Comparison of ENCODE assay signal across 8 cellular contexts in the genomic region with DNA sequence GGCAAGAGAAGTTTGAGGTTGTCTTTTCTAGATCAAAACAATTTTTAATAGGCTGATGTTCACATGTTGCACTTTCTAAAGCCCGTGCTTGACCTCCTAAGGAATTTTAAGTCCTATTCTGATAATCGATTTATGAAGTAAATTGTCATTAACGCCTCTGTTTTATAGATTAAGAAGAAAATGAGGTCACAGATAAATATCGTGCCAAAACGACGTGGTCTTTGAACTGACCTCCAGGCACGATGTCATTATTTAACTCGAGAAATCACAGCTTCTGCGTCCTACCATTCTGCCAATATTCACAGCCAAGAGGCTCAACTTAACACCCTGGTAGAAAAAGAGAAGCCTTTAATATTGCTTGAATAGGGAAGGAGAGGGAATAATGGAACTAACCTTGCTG. TPM values are rescaled to one million over a fixed set of nuclear protein-coding genes. Genes with fewer than 3 reads are reported as not detected.
DNase-seq lines count a peak whose midpoint lies in the region; ATAC-seq and TF ChIP-seq lines count a peak whose summit lies in the region.

No MANE protein-coding gene starts in this region.

- peak overlapping the region; percentile 77 for H3K4me3 ChIP-seq in thoracic aorta

- intact Hi-C loops in activated CD4-positive, alpha-beta T cell treated with anti-CD3 and anti-CD28 coated beads, Interleukin-2, amount 10 ng/mL, durations not matched to agents 24 days and 14 days (cut with micrococcal nuclease), result loop anchor here (1.0 to 5.0 kb wide), 14 partner anchors 103 to 1277 kb away; a partner anchor contains a TSS

- H3K27me3 ChIP-seq in thoracic aorta (replicated peaks; ENCODE audit: insufficient read depth), result no peaks in the 10 kb centered on the region

- H3K4me1 Mint-ChIP-seq in activated CD4-positive, alpha-beta T cell treated with anti-CD3 and anti-CD28 coated beads, Interleukin-2, amount 10 ng/mL, durations not matched to agents 24 days and 14 days, result peaks cover 27% of the 10 kb centered on the region
- H3K4me1 Mint-ChIP-seq in activated naive CD8-positive, alpha-beta T cell treated with anti-CD3 and anti-CD28 coated beads for 36 hours, result peaks cover 28% of the 10 kb centered on the region

- H3K36me3 ChIP-seq in thoracic aorta, result no peaks in the 10 kb centered on the region

- H3K27me3 Mint-ChIP-seq in activated CD4-positive, alpha-beta T cell treated with anti-CD3 and anti-CD28 coated beads, Interleukin-2, amount 10 ng/mL, durations not matched to agents 24 days and 14 days, result peaks cover 6% of the 10 kb centered on the region
- no peaks in the 10 kb centered on the region for H3K27me3 Mint-ChIP-seq in activated naive CD8-positive, alpha-beta T cell treated with anti-CD3 and anti-CD28 coated beads for 36 hours

- H3K9me3 ChIP-seq in thoracic aorta, result no peaks in the 10 kb centered on the region

- peak overlapping the region; percentile 89 for H3K4me3 Mint-ChIP-seq in activated CD4-positive, alpha-beta T cell treated with anti-CD3 and anti-CD28 coated beads, Interleukin-2, amount 10 ng/mL, durations not matched to agents 24 days and 14 days
- peak overlapping the region; percentile 82 for H3K4me3 Mint-ChIP-seq in activated naive CD8-positive, alpha-beta T cell treated with anti-CD3 and anti-CD28 coated beads for 36 hours

- H3K9me3 Mint-ChIP-seq in activated CD4-positive, alpha-beta T cell treated with anti-CD3 and anti-CD28 coated beads, Interleukin-2, amount 10 ng/mL, durations not matched to agents 24 days and 14 days, result no peaks in the 10 kb centered on the region
- H3K9me3 Mint-ChIP-seq in activated naive CD8-positive, alpha-beta T cell treated with anti-CD3 and anti-CD28 coated beads for 36 hours, result no peaks in the 10 kb centered on the region

- ATAC-seq in thoracic aorta (ENCODE audit: insufficient number of reproducible peaks, low FRiP score, low read depth) (no peak), GM18517 (IDR thresholded peaks at IDR 0.05; ENCODE audit: unreplicated experiment) (no peak)

- H3K27ac ChIP-seq in thoracic aorta, result peak overlapping the region; percentile 91 to 92

- no peak for DNase-seq in activated CD4-positive, alpha-beta T cell treated with anti-CD3 and anti-CD28 coated beads, Interleukin-2, amount 10 ng/mL, durations not matched to agents 24 days and 14 days
- DNase-seq in activated CD4-positive, alpha-beta T cell treated with anti-CD3 and anti-CD28 coated beads for 48 hours, result no peak
- DNase-seq in activated naive CD8-positive, alpha-beta T cell treated with anti-CD3 and anti-CD28 coated beads for 36 hours, result no peak
- DNase-seq in left kidney (ENCODE audit: low read depth, low spot score) (peak; percentile 13), thoracic aorta (ENCODE audit: low spot score) (no peak), NCI-H2081 (lab: John Stamatoyannopoulos, UW) (no peak), globus pallidus (ENCODE audit: low spot score) (no peak)

- no peak for TF ChIP-seq CTCF in thoracic aorta (IDR thresholded peaks at IDR 0.05)

- peak overlapping the region; percentile 94 for H3K27ac Mint-ChIP-seq in activated CD4-positive, alpha-beta T cell treated with anti-CD3 and anti-CD28 coated beads, Interleukin-2, amount 10 ng/mL, durations not matched to agents 24 days and 14 days
- H3K27ac Mint-ChIP-seq in activated naive CD8-positive, alpha-beta T cell treated with anti-CD3 and anti-CD28 coated beads for 36 hours, result peak overlapping the region; percentile 93

- peaks cover 7% of the 10 kb centered on the region for H3K36me3 Mint-ChIP-seq in activated CD4-positive, alpha-beta T cell treated with anti-CD3 and anti-CD28 coated beads, Interleukin-2, amount 10 ng/mL, durations not matched to agents 24 days and 14 days (ENCODE audit: low read depth)
- peaks cover 8% of the 10 kb centered on the region for H3K36me3 Mint-ChIP-seq in activated naive CD8-positive, alpha-beta T cell treated with anti-CD3 and anti-CD28 coated beads for 36 hours

- peaks cover 23 to 27% of the 10 kb centered on the region in 2 donors for H3K4me1 ChIP-seq in thoracic aorta (ENCODE audit: control insufficient read depth in 1 of 2, low read depth in 2 of 2)

RNA-seq across cellular contexts. Expression of a gene that starts 0.9 kb away (rescaled TPM):
- 22.2 and 23.4 TPM in 2 replicates for total RNA-seq in activated CD4-positive, alpha-beta T cell treated with anti-CD3 and anti-CD28 coated beads, Interleukin-2, amount 10 ng/mL, durations not matched to agents 24 days and 14 days
- 10 to 100 TPM; 17.5 TPM for total RNA-seq in activated naive CD8-positive, alpha-beta T cell treated with anti-CD3 and anti-CD28 coated beads for 36 hours
- total RNA-seq in thoracic aorta, result 10 to 100 TPM; 19.1 to 40.1 TPM
